ENCODE assay signal across 23 cellular contexts in genomic region chr1:161843156-161843555, GRCh38.
DNase-seq lines count a peak whose midpoint lies in the region; ATAC-seq, FAIRE-seq and TF ChIP-seq lines count a peak whose summit lies in the region.
"Had no signal": no experiment of that assay in that cellular context is flagged by ENCODE, and none has a peak within 500 bp of the region (broad histone marks: within the 10 kb centered on the region; RNA-seq: fewer than 3 reads in every experiment).

No MANE protein-coding gene starts in this region.

- no peak overlapping the region for H2BK5ac ChIP-seq in neuronal stem cell (ENCODE audit: low read length)

- ATAC-seq in GM18502 (IDR thresholded peaks at IDR 0.05; ENCODE audit: poor library complexity, unreplicated experiment) (no peak), HG03342 (IDR thresholded peaks at IDR 0.05; ENCODE audit: unreplicated experiment) (no peak)
- ATAC-seq: gastrocnemius medialis; left ventricle myocardium superior; naive thymus-derived CD4-positive, alpha-beta T cell; stimulated activated effector memory CD8-positive, alpha-beta T cell treated with anti-CD3 and anti-CD28 coated beads, Interleukin-12 subunit alpha, Interleukin-12 subunit beta, amount 100 ng/mL, for 72 hours had no signal

- H3K4me1 ChIP-seq in neuronal stem cell (ENCODE audit: control insufficient read depth in 2 of 2, insufficient read depth in 1 of 2, low read depth in 1 of 2, low read length in 2 of 2) = no peaks in the 10 kb centered on the region
- H3K4me1 ChIP-seq: Peyer's patch, uterus had no signal

- H2BK15ac ChIP-seq in neuronal stem cell (ENCODE audit: low read length) = no peak overlapping the region

- H3K4me3 ChIP-seq in bronchial epithelial cell (ENCODE audit: low read depth, low read length) (no peak overlapping the region), neuronal stem cell (ENCODE audit: low read length in 2 of 2) (no peak overlapping the region)
- H3K4me3 ChIP-seq: gastrocnemius medialis, Peyer's patch, uterus had no signal

- no CpG with 5 or more reads among the region's 1 CpG for whole genome bisulfite sequencing in neuronal stem cell (ENCODE audit: extremely low coverage in 2 of 2, insufficient read length in 2 of 2, insufficient replicate concordance in 1 of 2), 2 donors

- H3K4ac ChIP-seq in neuronal stem cell (ENCODE audit: low read length) = no peak overlapping the region

- no peaks in the 10 kb centered on the region for H3K79me1 ChIP-seq in neuronal stem cell (ENCODE audit: low read depth, low read length)

- H2AK5ac ChIP-seq in neuronal stem cell (ENCODE audit: low read depth, low read length) = no peak overlapping the region

- peak overlapping the region; percentile 43 for H3K23ac ChIP-seq in neuronal stem cell (ENCODE audit: low read depth, low read length, poor library complexity)

- H2AFZ ChIP-seq in neuronal stem cell (ENCODE audit: low read length) = no peak overlapping the region

- H3K9ac ChIP-seq in neuronal stem cell (ENCODE audit: low read depth, low read length, poor library complexity) = no peak overlapping the region

- H3K36me3 ChIP-seq in bronchial epithelial cell (ENCODE audit: control insufficient read depth, insufficient read depth, low read length) (no peaks in the 10 kb centered on the region), neuronal stem cell (replicated peaks in 1 of 2; ENCODE audit: control insufficient read depth in 2 of 2, insufficient read depth in 2 of 2, low read length in 2 of 2) (peaks cover 3 to 30% of the 10 kb centered on the region in 2 donors)
- H3K36me3 ChIP-seq: uterus had no signal

- no peak overlapping the region for H2BK120ac ChIP-seq in neuronal stem cell (ENCODE audit: low read depth, low read length)

- FAIRE-seq in D721Med (lab: Jason Lieb, UNC) (peak; percentile 41), bronchial epithelial cell (lab: Jason Lieb, UNC) (no peak)
- FAIRE-seq: small intestine had no signal

- H3K27ac ChIP-seq in neuronal stem cell (replicated peaks; ENCODE audit: low read length) = no peak overlapping the region
- H3K27ac ChIP-seq: gastrocnemius medialis, Peyer's patch, uterus, VCaP had no signal

- H3K14ac ChIP-seq in neuronal stem cell (ENCODE audit: low read length) = no peak overlapping the region

- H2BK12ac ChIP-seq in neuronal stem cell (ENCODE audit: low read length) = no peak overlapping the region

- no peak overlapping the region for H3K18ac ChIP-seq in neuronal stem cell (ENCODE audit: low read length)

- peaks cover 0 to 2% of the 10 kb centered on the region in 2 donors for H3K9me3 ChIP-seq in neuronal stem cell (replicated peaks in 1 of 2; ENCODE audit: control insufficient read depth in 2 of 2, insufficient read depth in 1 of 2, low read depth in 1 of 2, low read length in 2 of 2)
- H3K9me3 ChIP-seq: gastrocnemius medialis, Peyer's patch, uterus had no signal

- DNase-seq in D721Med (ENCODE audit: insufficient read length, low spot score) (no peak), Kasumi-1 (lab: John Stamatoyannopoulos, UW) (peak; percentile 42 to 43), bronchial epithelial cell (ENCODE audit: low read depth) (peak; percentile 39), neuronal stem cell (ENCODE audit: low spot score) (no peak), GM10266 (ENCODE audit: extremely low spot score) (no peak)
- DNase-seq: activated CD4-positive, alpha-beta T cell treated with anti-CD3 and anti-CD28 coated beads, Interleukin-2, amount 10 ng/mL, durations not matched to agents 24 days and 14 days; activated naive CD4-positive, alpha-beta T cell treated with anti-CD3 and anti-CD28 coated beads, Interleukin-2, amount 10 ng/mL, durations not matched to agents 7 days and 5 days; gastrocnemius medialis; islet precursor cell; left ventricle myocardium superior; naive thymus-derived CD4-positive, alpha-beta T cell; NCI-H1436 treated with DMSO at 0.1 percent for 48 hours; NCI-H510A treated with DMSO at 0.1 percent for 48 hours; NK-92 treated with Interleukin-12 subunit alpha and Interleukin-12 subunit beta, amount 100 ng/mL, for 24 hours; occipital lobe; Peyer's patch; small intestine; T-helper 2 cell; uterus had no signal

- TF ChIP-seq CTCF in D721Med (IDR thresholded peaks at IDR 0.05; ENCODE audit: insufficient read depth, missing control alignments) (no peak), bronchial epithelial cell (IDR thresholded peaks at IDR 0.05; ENCODE audit: insufficient read depth, low read length, severe bottlenecking) (no peak), GM10266 (IDR thresholded peaks at IDR 0.05; ENCODE audit: control insufficient read depth, insufficient read depth, low read depth, missing control alignments) (no peak)

- no peak overlapping the region for H4K8ac ChIP-seq in neuronal stem cell (ENCODE audit: low read depth, low read length)

- no peak overlapping the region for H4K91ac ChIP-seq in neuronal stem cell (ENCODE audit: low read depth, low read length, poor library complexity)

- H3K27me3 ChIP-seq in bronchial epithelial cell (ENCODE audit: control insufficient read depth, insufficient read depth, low read length) (no peaks in the 10 kb centered on the region), neuronal stem cell (ENCODE audit: control insufficient read depth in 3 of 3, insufficient read depth in 3 of 3, low read depth in 1 of 3, low read length in 3 of 3) (no peaks in the 10 kb centered on the region)
- H3K27me3 ChIP-seq: gastrocnemius medialis, Peyer's patch, uterus had no signal

- no peak overlapping the region for H3K4me2 ChIP-seq in neuronal stem cell (ENCODE audit: insufficient read depth, low read length, poor library complexity, severe bottlenecking)

Comparison
In these comparisons a context has a peak if more than half of its experiments do, and no peak if none do; other contexts are left out.
1. DNase-seq: peak in Kasumi-1 (2 of 2) and bronchial epithelial cell (single experiment); none in D721Med (single experiment), neuronal stem cell (single experiment) and GM10266 (single experiment).